In genomic region chr21:45910155-45910547, GRCh38 we compare ENCODE assay signal across 22 cellular contexts.
DNase-seq lines count a peak whose midpoint lies in the region; ATAC-seq, FAIRE-seq and TF ChIP-seq lines count a peak whose summit lies in the region.
"Had no signal": no experiment of that assay in that cellular context is flagged by ENCODE, and none has a peak within 500 bp of the region (broad histone marks: within the 10 kb centered on the region; RNA-seq: fewer than 3 reads in every experiment).

No MANE protein-coding gene starts in this region.

- no peak overlapping the region for H3K27ac ChIP-seq in Panc1 (ENCODE audit: low read length)
- no peak overlapping the region for H3K27ac ChIP-seq in kidney (ENCODE audit: low read depth in 2 of 2, low read length in 2 of 2)
- H3K27ac ChIP-seq: HL-60, RWPE1, SK-N-MC had no signal

- H3K9ac ChIP-seq in kidney (ENCODE audit: low read length in 2 of 2), result no peak overlapping the region

- DNase-seq in left ventricle myocardium superior (no peak), cardiac septum (ENCODE audit: low spot score) (no peak), Panc1 (ENCODE audit: low read depth, low spot score) (no peak), kidney (peak; percentile 72), SHP77 (lab: John Stamatoyannopoulos, UW) (no peak)
- DNase-seq: CD4-positive, alpha-beta memory T cell; DMS53; Kasumi-1; NCI-H1694; NCI-H2029 treated with DMSO at 0.1 percent for 48 hours; NCI-H2171; NCI-H524; NCI-H774; SIG-M5 had no signal

- H3K4me3 ChIP-seq in Panc1 (ENCODE audit: low read depth in 2 of 2, low read length in 2 of 2), result no peak overlapping the region
- H3K4me3 ChIP-seq in kidney (ENCODE audit: low read length in 2 of 2), result no peak overlapping the region
- H3K4me3 ChIP-seq: K562, SK-N-MC had no signal

- CTCF ChIA-PET in Panc1 (lab: Charles Lee), result no interaction called here

- intact Hi-C loops in left ventricle myocardium superior (cut with micrococcal nuclease) (no loop called here), cardiac septum (cut with DNase I) (no loop called here), Panc1 (cut with micrococcal nuclease; ENCODE audit: unreplicated experiment) (no loop called here), kidney (cut with DNase I) (no loop called here)

- no peak for FAIRE-seq in kidney (lab: Jason Lieb, UNC)
- FAIRE-seq: GM18507, K562 had no signal

- no peaks in the 10 kb centered on the region for H3K27me3 ChIP-seq in Panc1 (ENCODE audit: control insufficient read depth, insufficient read depth, low read length)

- peak; percentile 17 for ATAC-seq in left ventricle myocardium superior
- ATAC-seq in Panc1, result peak; percentile 59
- ATAC-seq in HG02840 (IDR thresholded peaks at IDR 0.05; ENCODE audit: low FRiP score, unreplicated experiment), result no peak
- ATAC-seq in HG03520 (IDR thresholded peaks at IDR 0.05; ENCODE audit: unreplicated experiment), result no peak
- ATAC-seq: HCT116, K562 had no signal

- POLR2A ChIA-PET in Panc1 (lab: Charles Lee), result no interaction called here

- in situ Hi-C loops in Panc1 (cut with HindIII; ENCODE audit: low pct_unique_long_range_greater_than_20kb, low sequenced_read_pairs), result no loop called here

- TF ChIP-seq CTCF in Panc1 (IDR thresholded peaks at IDR 0.05) (no peak), kidney (IDR thresholded peaks at IDR 0.05; ENCODE audit: borderline replicate concordance, extremely low read depth, insufficient read depth) (no peak)

- no peaks in the 10 kb centered on the region for H3K4me1 ChIP-seq in Panc1 (ENCODE audit: control insufficient read depth, insufficient read depth, low read length)
- no peaks in the 10 kb centered on the region for H3K4me1 ChIP-seq in kidney (ENCODE audit: control insufficient read depth in 1 of 2, insufficient read depth in 1 of 2, low read depth in 1 of 2, low read length in 2 of 2)

- no TSS peak for BruUV-seq in Panc1 (replicated peaks; lab: Mats Ljungman, UMichigan)

- H3K36me3 ChIP-seq in Panc1 (ENCODE audit: control insufficient read depth, insufficient read depth, low read length) (no peaks in the 10 kb centered on the region), kidney (ENCODE audit: control insufficient read depth in 1 of 2, insufficient read depth in 2 of 2, low read length in 2 of 2) (no peaks in the 10 kb centered on the region)

- H3K9me3 ChIP-seq in Panc1 (ENCODE audit: control insufficient read depth, insufficient read depth, low read depth, low read length) (no peaks in the 10 kb centered on the region), kidney (ENCODE audit: control insufficient read depth in 1 of 2, low read length in 2 of 2) (no peaks in the 10 kb centered on the region)

Comparison
In these comparisons a context has a peak if more than half of its experiments do, and no peak if none do; other contexts are left out.
1. ATAC-seq: peak in left ventricle myocardium superior (single experiment) and Panc1 (single experiment); none in HG02840 (single experiment) and HG03520 (single experiment).